In genomic region chr5:124724357-124725039, GRCh38 we compare ENCODE assay signal across 13 cellular contexts. TPM values are rescaled to one million over a fixed set of nuclear protein-coding genes. Genes with fewer than 3 reads are reported as not detected.
DNase-seq lines count a peak whose midpoint lies in the region; ATAC-seq and TF ChIP-seq lines count a peak whose summit lies in the region.
"Had no signal": no experiment of that assay in that cellular context is flagged by ENCODE, and none has a peak within 500 bp of the region (broad histone marks: within the 10 kb centered on the region; RNA-seq: fewer than 3 reads in every experiment).

No MANE protein-coding gene starts in this region.

- no peak overlapping the region for H3K9ac ChIP-seq in neural progenitor cell
- H3K9ac ChIP-seq: SK-N-SH had no signal

- TF ChIP-seq CTCF in neural progenitor cell (IDR thresholded peaks at IDR 0.05) (no peak), mesothelial cell of epicardium (IDR thresholded peaks at IDR 0.05; ENCODE audit: unreplicated experiment) (no peak)

- ATAC-seq in GM18519 (IDR thresholded peaks at IDR 0.05; ENCODE audit: low FRiP score, unreplicated experiment) (peak; percentile 40), GM21825 (IDR thresholded peaks at IDR 0.05; ENCODE audit: unreplicated experiment) (peak; percentile 36), HG03442 (IDR thresholded peaks at IDR 0.05; ENCODE audit: unreplicated experiment) (peak; percentile 38)

- peaks cover 100% of the 10 kb centered on the region for H3K79me2 ChIP-seq in neural progenitor cell (ENCODE audit: low read depth)

- H4K20me1 ChIP-seq in neural progenitor cell (ENCODE audit: low read depth), result peaks cover 100% of the 10 kb centered on the region

- no peaks in the 10 kb centered on the region for H3F3A ChIP-seq in neural progenitor cell (ENCODE audit: low read depth)

- no peak overlapping the region for H3K4me3 ChIP-seq in neural progenitor cell

- H3K36me3 Mint-ChIP-seq in neural progenitor cell (peaks cover 35% of the 10 kb centered on the region), mesothelial cell of epicardium (peaks cover 1% of the 10 kb centered on the region)
- H3K36me3 Mint-ChIP-seq in activated T-helper 1 cell treated with anti-CD3 and anti-CD28 coated beads, Interleukin-12 subunit alpha, Interleukin-12 subunit beta, Interleukin-2, Interleukin-4 antibody, amounts not matched to agents 30 ng/mL and 10 ng/mL and 1 ng/mL, durations not matched to agents 14 hours and 24 hours and 36 hours (ENCODE audit: low read depth), result no peaks in the 10 kb centered on the region
- H3K36me3 Mint-ChIP-seq: activated naive CD8-positive, alpha-beta T cell had no signal

- intact Hi-C loops in posterior cingulate gyrus (cut with DNase I), result loop anchor here (10.0 kb wide), 1 partner anchor 270 kb away; no protein-coding TSS in a partner anchor
- intact Hi-C loops in activated T-helper 1 cell treated with anti-CD3 and anti-CD28 coated beads, Interleukin-12 subunit alpha, Interleukin-12 subunit beta, Interleukin-2, Interleukin-4 antibody, amounts not matched to agents 30 ng/mL and 10 ng/mL and 1 ng/mL, durations not matched to agents 14 hours and 24 hours and 36 hours (cut with micrococcal nuclease), result no loop called here

- no peak overlapping the region for H2AFZ ChIP-seq in neural progenitor cell (replicated peaks)

- H3K27ac Mint-ChIP-seq in neural progenitor cell (peak overlapping the region; percentile 2), mesothelial cell of epicardium (no peak overlapping the region)
- no peak overlapping the region for H3K27ac Mint-ChIP-seq in activated T-helper 1 cell treated with anti-CD3 and anti-CD28 coated beads, Interleukin-12 subunit alpha, Interleukin-12 subunit beta, Interleukin-2, Interleukin-4 antibody, amounts not matched to agents 30 ng/mL and 10 ng/mL and 1 ng/mL, durations not matched to agents 14 hours and 24 hours and 36 hours
- H3K27ac Mint-ChIP-seq: activated naive CD8-positive, alpha-beta T cell had no signal

- peaks cover 62% of the 10 kb centered on the region for H3K4me1 Mint-ChIP-seq in neural progenitor cell
- no peaks in the 10 kb centered on the region for H3K4me1 Mint-ChIP-seq in activated T-helper 1 cell treated with anti-CD3 and anti-CD28 coated beads, Interleukin-12 subunit alpha, Interleukin-12 subunit beta, Interleukin-2, Interleukin-4 antibody, amounts not matched to agents 30 ng/mL and 10 ng/mL and 1 ng/mL, durations not matched to agents 14 hours and 24 hours and 36 hours (ENCODE audit: low read depth)
- H3K4me1 Mint-ChIP-seq in mesothelial cell of epicardium, result peaks cover 24% of the 10 kb centered on the region

- peaks cover 55% of the 10 kb centered on the region for H3K4me1 ChIP-seq in neural progenitor cell

- peaks cover 2% of the 10 kb centered on the region for H3K9me3 Mint-ChIP-seq in neural progenitor cell
- no peaks in the 10 kb centered on the region for H3K9me3 Mint-ChIP-seq in activated T-helper 1 cell treated with anti-CD3 and anti-CD28 coated beads, Interleukin-12 subunit alpha, Interleukin-12 subunit beta, Interleukin-2, Interleukin-4 antibody, amounts not matched to agents 30 ng/mL and 10 ng/mL and 1 ng/mL, durations not matched to agents 14 hours and 24 hours and 36 hours
- H3K9me3 Mint-ChIP-seq in mesothelial cell of epicardium, result no peaks in the 10 kb centered on the region
- H3K9me3 Mint-ChIP-seq: naive B cell had no signal

- DNase-seq in neural progenitor cell (ENCODE audit: low spot score) (no peak), posterior cingulate gyrus (no peak), mesothelial cell of epicardium (ENCODE audit: low spot score in 2 of 2, unreplicated experiment in 2 of 2) (no peak), NCI-H1436 treated with DMSO at 0.1 percent for 48 hours (lab: John Stamatoyannopoulos, UW) (no peak)
- DNase-seq in activated T-helper 1 cell treated with anti-CD3 and anti-CD28 coated beads, Interleukin-12 subunit alpha, Interleukin-12 subunit beta, Interleukin-2, Interleukin-4 antibody, amounts not matched to agents 30 ng/mL and 10 ng/mL and 1 ng/mL, durations not matched to agents 14 hours and 24 hours and 36 hours (ENCODE audit: low spot score), result no peak
- DNase-seq: activated CD4-positive, alpha-beta T cell treated with anti-CD3 and anti-CD28 coated beads, Interleukin-2, amount 50 U/mL, for 1 hour; naive B cell; NCI-H524 treated with DMSO at 0.1 percent for 48 hours; SK-N-SH had no signal

- no peak overlapping the region for H3K4me2 ChIP-seq in neural progenitor cell
- H3K4me2 ChIP-seq: SK-N-SH had no signal

- no peak overlapping the region for H3K27ac ChIP-seq in neural progenitor cell

- H3K36me3 ChIP-seq in neural progenitor cell, result no peaks in the 10 kb centered on the region

- H3K27me3 Mint-ChIP-seq in neural progenitor cell (ENCODE audit: insufficient read depth, low read depth) (no peaks in the 10 kb centered on the region), mesothelial cell of epicardium (ENCODE audit: low read depth) (no peaks in the 10 kb centered on the region)
- H3K27me3 Mint-ChIP-seq in activated T-helper 1 cell treated with anti-CD3 and anti-CD28 coated beads, Interleukin-12 subunit alpha, Interleukin-12 subunit beta, Interleukin-2, Interleukin-4 antibody, amounts not matched to agents 30 ng/mL and 10 ng/mL and 1 ng/mL, durations not matched to agents 14 hours and 24 hours and 36 hours (ENCODE audit: insufficient read depth), result no peaks in the 10 kb centered on the region
- H3K27me3 Mint-ChIP-seq: activated naive CD8-positive, alpha-beta T cell; naive B cell had no signal

- H3K4me3 Mint-ChIP-seq in neural progenitor cell (no peak overlapping the region), mesothelial cell of epicardium (no peak overlapping the region)
- no peak overlapping the region for H3K4me3 Mint-ChIP-seq in activated T-helper 1 cell treated with anti-CD3 and anti-CD28 coated beads, Interleukin-12 subunit alpha, Interleukin-12 subunit beta, Interleukin-2, Interleukin-4 antibody, amounts not matched to agents 30 ng/mL and 10 ng/mL and 1 ng/mL, durations not matched to agents 14 hours and 24 hours and 36 hours
- H3K4me3 Mint-ChIP-seq: activated naive CD8-positive, alpha-beta T cell had no signal

- no peaks in the 10 kb centered on the region for H3K9me3 ChIP-seq in neural progenitor cell (ENCODE audit: low read depth)
- H3K9me3 ChIP-seq: SK-N-SH had no signal

- H3K27me3 ChIP-seq in neural progenitor cell, result no peaks in the 10 kb centered on the region

RNA-seq across cellular contexts. Expression of gene ZNF608, which starts 21.9 kb away (rescaled TPM):
- 168 and 213 TPM in 2 replicates for total RNA-seq in neural progenitor cell (ENCODE audit: low replicate concordance)
- total RNA-seq in activated T-helper 1 cell treated with anti-CD3 and anti-CD28 coated beads, Interleukin-12 subunit alpha, Interleukin-12 subunit beta, Interleukin-2, Interleukin-4 antibody, amounts not matched to agents 30 ng/mL and 10 ng/mL and 1 ng/mL, durations not matched to agents 14 hours and 24 hours and 36 hours, result not detected in 2 replicates
- 31.8 to 35.0 TPM (median 34.3 TPM) in 3 replicates for total RNA-seq in mesothelial cell of epicardium

Comparison
In these comparisons a context has a peak if more than half of its experiments do, and no peak if none do; other contexts are left out.
1. RNA of gene ZNF608, which starts 21.9 kb away (total RNA-seq): 168 to 213 TPM in neural progenitor cell and 31.8 to 35.0 TPM in mesothelial cell of epicardium; not detected in activated T-helper 1 cell treated with anti-CD3 and anti-CD28 coated beads, Interleukin-12 subunit alpha, Interleukin-12 subunit beta, Interleukin-2, Interleukin-4 antibody, amounts not matched to agents 30 ng/mL and 10 ng/mL and 1 ng/mL, durations not matched to agents 14 hours and 24 hours and 36 hours; every median in the first group is over 10 times any median in the second.
2. Peak in every context shown above with its lines, with median percentiles within 50 percentile points of each other: ATAC-seq.